ENCODE assay signal across 21 cellular contexts in the genomic region with DNA sequence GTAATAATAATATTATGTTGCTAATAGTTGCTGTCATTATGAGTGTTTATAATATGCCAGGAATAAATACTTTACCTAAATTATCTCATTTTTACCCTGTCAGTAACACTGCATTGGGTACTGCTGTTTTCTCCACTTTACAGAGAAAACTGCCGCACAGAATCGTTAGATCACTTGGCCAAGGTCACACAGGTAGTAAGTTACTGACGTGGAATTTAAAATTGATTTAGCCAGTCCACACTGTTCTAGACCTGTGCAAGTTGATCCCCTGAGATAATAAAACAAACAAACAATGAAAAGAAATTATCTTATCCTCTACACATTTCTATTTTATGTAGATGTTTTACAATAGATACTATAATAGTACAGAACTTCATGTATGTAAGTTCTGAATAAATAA.
"Had no signal": no experiment of that assay in that cellular context is flagged by ENCODE, and none has a peak within 500 bp of the region (broad histone marks: within the 10 kb centered on the region; RNA-seq: fewer than 3 reads in every experiment).

No MANE protein-coding gene starts in this region.

- H3K27me3 Mint-ChIP-seq: naive B cell had no signal

- H3K4me3 ChIP-seq: colonic mucosa, heart left ventricle, psoas muscle, right lobe of liver, spleen, transverse colon had no signal

- H3K4me1 ChIP-seq: colonic mucosa, right lobe of liver, spleen had no signal

- FAIRE-seq: frontal cortex had no signal

- ATAC-seq: esophagus mucosa; heart left ventricle; left colon; psoas muscle; stimulated activated memory B cell treated with anti-CD40 and anti-IgM and Interleukin-4, amounts not matched to agents 10 μg/mL and 1 μg/mL and 100 μg/mL, for 72 hours had no signal

- H3K9me3 ChIP-seq: colonic mucosa, heart left ventricle, psoas muscle, right lobe of liver, spleen, transverse colon had no signal

- H3K27ac Mint-ChIP-seq: naive B cell; stimulated activated memory B cell treated with anti-CD40 and anti-IgM and Interleukin-4, amounts not matched to agents 10 μg/mL and 1 μg/mL and 100 μg/mL, for 72 hours; stimulated activated naive CD8-positive, alpha-beta T cell treated with anti-CD3 and anti-CD28 coated beads, Interleukin-15, Interleukin-2, amounts not matched to agents 100 ng/mL and 50 ng/mL, for 24 hours had no signal

- H3K27me3 ChIP-seq: colonic mucosa, heart left ventricle, right lobe of liver, spleen, transverse colon had no signal

- H3K36me3 ChIP-seq: colonic mucosa, heart left ventricle, right lobe of liver, spleen, transverse colon had no signal

- H3K4me1 Mint-ChIP-seq: naive B cell; stimulated activated memory B cell treated with anti-CD40 and anti-IgM and Interleukin-4, amounts not matched to agents 10 μg/mL and 1 μg/mL and 100 μg/mL, for 72 hours had no signal

- H3K9me3 Mint-ChIP-seq: neural crest cell; stimulated activated memory B cell treated with anti-CD40 and anti-IgM and Interleukin-4, amounts not matched to agents 10 μg/mL and 1 μg/mL and 100 μg/mL, for 72 hours; stimulated activated naive CD8-positive, alpha-beta T cell treated with anti-CD3 and anti-CD28 coated beads, Interleukin-15, Interleukin-2, amounts not matched to agents 100 ng/mL and 50 ng/mL, for 24 hours had no signal

- H3K4me3 Mint-ChIP-seq: naive B cell; neural crest cell; stimulated activated memory B cell treated with anti-CD40 and anti-IgM and Interleukin-4, amounts not matched to agents 10 μg/mL and 1 μg/mL and 100 μg/mL, for 72 hours; stimulated activated naive CD8-positive, alpha-beta T cell treated with anti-CD3 and anti-CD28 coated beads, Interleukin-15, Interleukin-2, amounts not matched to agents 100 ng/mL and 50 ng/mL, for 24 hours had no signal

- H3K27ac ChIP-seq: colonic mucosa, psoas muscle, right lobe of liver, spleen, transverse colon had no signal

- H3K36me3 Mint-ChIP-seq: naive B cell; stimulated activated memory B cell treated with anti-CD40 and anti-IgM and Interleukin-4, amounts not matched to agents 10 μg/mL and 1 μg/mL and 100 μg/mL, for 72 hours had no signal

- DNase-seq: colonic mucosa; effector CD8-positive, alpha-beta T cell; heart left ventricle; hippocampal formation; left colon; mesendoderm; naive B cell; nucleus accumbens; psoas muscle; retina; right lobe of liver; spleen; stimulated activated CD4-positive, alpha-beta T cell treated with anti-CD3 and anti-CD28 coated beads, Interleukin-15, amount 100 ng/mL, for 24 hours; stimulated activated CD4-positive, alpha-beta T cell treated with anti-CD3 and anti-CD28 coated beads, Interleukin-1b, Interleukin-23, amount 100 ng/mL, for 48 hours; stimulated activated CD4-positive, alpha-beta T cell treated with anti-CD3 and anti-CD28 coated beads, Interleukin-4, amount 100 ng/mL, for 24 hours; transverse colon had no signal
